Comparison of ENCODE assay signal across 7 cellular contexts in genomic region chr7:11521964-11522499, GRCh38.
DNase-seq lines count a peak whose midpoint lies in the region; FAIRE-seq and TF ChIP-seq lines count a peak whose summit lies in the region.
"Not testable (repeated sequence)": the region's sequence is repeated elsewhere in the genome, so short reads cannot be mapped to it uniquely, and the experiment has no call there.

No MANE protein-coding gene starts in this region.

- peaks cover 47% of the 10 kb centered on the region for H3K4me1 Mint-ChIP-seq in neural progenitor cell

- peak; percentile 21 for FAIRE-seq in A204.1 (lab: Jason Lieb, UNC)

- H3K4me3 Mint-ChIP-seq in neural progenitor cell = not testable (repeated sequence)

- peak overlapping the region; percentile 18; the same call in 1 of the 2 replicates for H3K4me3 ChIP-seq in GM12865 (ENCODE audit: low read depth, low read length)
- peak overlapping the region in 3 of 4 donors; percentile 2 to 21 (median 10) for H3K4me3 ChIP-seq in esophagus muscularis mucosa
- H3K4me3 ChIP-seq in liver (ENCODE audit: low read depth in 1 of 3, low read length in 3 of 3) = peak overlapping the region in 1 of 3 donors; percentile 36
- not testable (repeated sequence) for H3K4me3 ChIP-seq in neural progenitor cell
- H3K4me3 ChIP-seq in spleen = peak overlapping the region in 2 of 8 donors; percentile 18 to 24

- not testable (repeated sequence) for H3K9me3 Mint-ChIP-seq in neural progenitor cell

- not testable (repeated sequence) for H3K27me3 ChIP-seq in esophagus muscularis mucosa; liver (ENCODE audit: control insufficient read depth in 4 of 4, insufficient read depth in 4 of 4, low read length in 3 of 4); neural progenitor cell; spleen (replicated peaks in 1 of 7)

- intact Hi-C loops in esophagus muscularis mucosa (cut with DNase I); spleen (cut with DNase I; ENCODE audit: low total_unique reads): not testable (repeated sequence)

- H3K27ac Mint-ChIP-seq in neural progenitor cell = peak overlapping the region; percentile 1

- 77% methylated on average over 2 of the region's 2 CpGs for WGBS in esophagus muscularis mucosa
- WGBS in liver = 11% methylated on average over 2 of the region's 2 CpGs
- 27 to 65% (median 56%) methylated on average over 2 of the region's 2 CpGs for WGBS in spleen, 5 donors

- not testable (repeated sequence) for H3K36me3 Mint-ChIP-seq in neural progenitor cell

- H3F3A ChIP-seq in neural progenitor cell (ENCODE audit: low read depth) = not testable (repeated sequence)

- not testable (repeated sequence) for TF ChIP-seq EP300 in esophagus muscularis mucosa (IDR thresholded peaks at IDR 0.05)

- H4K20me1 ChIP-seq in neural progenitor cell (ENCODE audit: low read depth) = not testable (repeated sequence)

- H3K9me3 ChIP-seq in esophagus muscularis mucosa; liver (ENCODE audit: control insufficient read depth in 4 of 4, low read length in 3 of 4); neural progenitor cell (ENCODE audit: low read depth); spleen: not testable (repeated sequence)

- not testable (repeated sequence) for H3K4me2 ChIP-seq in neural progenitor cell

- not testable (repeated sequence) for H3K27ac ChIP-seq in esophagus muscularis mucosa (replicated peaks in 1 of 4); neural progenitor cell
- H3K27ac ChIP-seq in liver (ENCODE audit: low read depth in 1 of 2, low read length in 2 of 2) (peak overlapping the region; percentile 65 to 67), spleen (peak overlapping the region; percentile 2 to 78 (median 41))

- not testable (repeated sequence) for TF ChIP-seq CTCF in GM12865 (IDR thresholded peaks at IDR 0.05; ENCODE audit: insufficient read depth, low read depth, low read length, missing control alignments); esophagus muscularis mucosa (IDR thresholded peaks at IDR 0.05); liver (IDR thresholded peaks at IDR 0.05; ENCODE audit: low read depth, low read length, missing input control); neural progenitor cell (IDR thresholded peaks at IDR 0.05); spleen (IDR thresholded peaks at IDR 0.05 in 8 of 11, conservative IDR thresholded peaks at IDR 0.05 in 3 of 11)

- not testable (repeated sequence) for H3K4me1 ChIP-seq in esophagus muscularis mucosa; liver (ENCODE audit: control insufficient read depth in 4 of 4, insufficient read depth in 4 of 4, low read length in 3 of 4); spleen
- H3K4me1 ChIP-seq in neural progenitor cell = peaks cover 18% of the 10 kb centered on the region

- peak overlapping the region; percentile 40 to 77 for H3K9ac ChIP-seq in liver (ENCODE audit: low read depth in 1 of 2, low read length in 2 of 2)
- not testable (repeated sequence) for H3K9ac ChIP-seq in neural progenitor cell

- not testable (repeated sequence) for H3K36me3 ChIP-seq in esophagus muscularis mucosa; liver (ENCODE audit: control insufficient read depth in 4 of 4, insufficient read depth in 3 of 4, low read depth in 1 of 4, low read length in 3 of 4); neural progenitor cell; spleen

- TF ChIP-seq POLR2A in esophagus muscularis mucosa (IDR thresholded peaks at IDR 0.05; ENCODE audit: low read depth); spleen (IDR thresholded peaks at IDR 0.05): not testable (repeated sequence)

- TF ChIP-seq RAD21 in liver (IDR thresholded peaks at IDR 0.05) = not testable (repeated sequence)

- not testable (repeated sequence) for H3K27me3 Mint-ChIP-seq in neural progenitor cell (ENCODE audit: insufficient read depth, low read depth)

- not testable (repeated sequence) for DNase-seq in GM12865 (ENCODE audit: low read depth); esophagus muscularis mucosa (ENCODE audit: extremely low spot score); neural progenitor cell (ENCODE audit: low spot score); spleen
- peak; percentile 25 for DNase-seq in OCI-M1 (lab: John Stamatoyannopoulos, UW)

- not testable (repeated sequence) for H3K79me2 ChIP-seq in neural progenitor cell (ENCODE audit: low read depth)

- not testable (repeated sequence) for H2AFZ ChIP-seq in neural progenitor cell (replicated peaks)

TF ChIP-seq in liver, 16 proteins besides CTCF, POLR2A, EP300 and RAD21:
- TF ChIP-seq HNF4A (conservative IDR thresholded peaks at IDR 0.05) (peak in 1 of 2 donors; percentile 11), RXRA (IDR thresholded peaks at IDR 0.05) (peak; percentile 53 to 58), SP1 (IDR thresholded peaks at IDR 0.05) (peak; percentile 72), YY1 (IDR thresholded peaks at IDR 0.05) (peak; percentile 38)
